ENCODE assay signal across 24 cellular contexts in the genomic region with DNA sequence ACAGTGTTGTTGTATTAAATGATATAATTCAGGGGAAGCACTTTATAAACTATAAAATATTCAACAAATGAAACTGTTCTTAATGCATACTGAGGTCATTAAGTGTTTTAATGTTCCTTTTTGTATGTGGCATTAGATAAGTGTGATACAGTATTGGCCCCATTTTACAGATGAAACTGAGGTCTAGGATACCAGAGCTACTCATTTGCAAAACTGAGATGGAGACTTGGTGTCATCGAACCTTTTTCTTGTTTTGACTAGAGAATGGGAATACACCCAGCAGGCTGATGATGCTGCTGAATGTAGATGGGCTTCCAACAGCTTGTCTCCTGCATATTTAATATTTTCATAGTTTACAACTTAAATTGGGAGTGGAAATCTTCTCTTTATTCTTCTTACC.
"Had no signal": no experiment of that assay in that cellular context is flagged by ENCODE, and none has a peak within 500 bp of the region (broad histone marks: within the 10 kb centered on the region; RNA-seq: fewer than 3 reads in every experiment).

No MANE protein-coding gene starts in this region.

- H3K27ac Mint-ChIP-seq: endodermal cell; nephron progenitor cell; stimulated activated memory B cell treated with anti-CD40 and anti-IgM and Interleukin-4, amounts not matched to agents 10 μg/mL and 1 μg/mL and 100 μg/mL, for 72 hours had no signal

- H3K4me1 Mint-ChIP-seq: endodermal cell; nephron progenitor cell; stimulated activated memory B cell treated with anti-CD40 and anti-IgM and Interleukin-4, amounts not matched to agents 10 μg/mL and 1 μg/mL and 100 μg/mL, for 72 hours had no signal

- ATAC-seq: esophagus mucosa; gastrocnemius medialis; left ventricle myocardium superior; lower lobe of right lung; naive thymus-derived CD8-positive, alpha-beta T cell; psoas muscle; right cardiac atrium; stimulated activated memory B cell treated with anti-CD40 and anti-IgM and Interleukin-4, amounts not matched to agents 10 μg/mL and 1 μg/mL and 100 μg/mL, for 72 hours; stimulated activated naive CD8-positive, alpha-beta T cell treated with anti-CD3 and anti-CD28 coated beads, Interleukin-15, Interleukin-2, amounts not matched to agents 100 U/mL and 50 U/mL, for 24 hours; upper lobe of right lung had no signal

- H3K4me3 Mint-ChIP-seq: endodermal cell; naive thymus-derived CD8-positive, alpha-beta T cell; nephron progenitor cell; stimulated activated memory B cell treated with anti-CD40 and anti-IgM and Interleukin-4, amounts not matched to agents 10 μg/mL and 1 μg/mL and 100 μg/mL, for 72 hours had no signal

- DNase-seq: dorsolateral prefrontal cortex; effector CD4-positive, alpha-beta T cell; endodermal cell; foreskin fibroblast; gastrocnemius medialis; head of caudate nucleus; left ventricle myocardium superior; lower lobe of right lung; naive thymus-derived CD8-positive, alpha-beta T cell; nephron progenitor cell; nucleus accumbens; ovary; posterior cingulate gyrus; psoas muscle; right cardiac atrium; sigmoid colon; stimulated activated CD4-positive, alpha-beta T cell treated with anti-CD3 and anti-CD28 coated beads, Interleukin-2, amount 100 ng/mL, for 24 hours; stimulated activated CD4-positive, alpha-beta T cell treated with anti-CD3 and anti-CD28 coated beads, Interleukin-4, amount 100 ng/mL, for 24 hours; stimulated activated naive CD8-positive, alpha-beta T cell treated with anti-CD3 and anti-CD28 coated beads, Interleukin-15, Interleukin-2, amounts not matched to agents 100 U/mL and 50 U/mL, for 24 hours; transverse colon; upper lobe of right lung; uterus had no signal

- H3K9me3 Mint-ChIP-seq: naive thymus-derived CD8-positive, alpha-beta T cell; stimulated activated memory B cell treated with anti-CD40 and anti-IgM and Interleukin-4, amounts not matched to agents 10 μg/mL and 1 μg/mL and 100 μg/mL, for 72 hours had no signal

- H3K27me3 Mint-ChIP-seq: naive thymus-derived CD8-positive, alpha-beta T cell; stimulated activated memory B cell treated with anti-CD40 and anti-IgM and Interleukin-4, amounts not matched to agents 10 μg/mL and 1 μg/mL and 100 μg/mL, for 72 hours had no signal
